Comparison of ENCODE assay signal across 8 cellular contexts in the genomic region with DNA sequence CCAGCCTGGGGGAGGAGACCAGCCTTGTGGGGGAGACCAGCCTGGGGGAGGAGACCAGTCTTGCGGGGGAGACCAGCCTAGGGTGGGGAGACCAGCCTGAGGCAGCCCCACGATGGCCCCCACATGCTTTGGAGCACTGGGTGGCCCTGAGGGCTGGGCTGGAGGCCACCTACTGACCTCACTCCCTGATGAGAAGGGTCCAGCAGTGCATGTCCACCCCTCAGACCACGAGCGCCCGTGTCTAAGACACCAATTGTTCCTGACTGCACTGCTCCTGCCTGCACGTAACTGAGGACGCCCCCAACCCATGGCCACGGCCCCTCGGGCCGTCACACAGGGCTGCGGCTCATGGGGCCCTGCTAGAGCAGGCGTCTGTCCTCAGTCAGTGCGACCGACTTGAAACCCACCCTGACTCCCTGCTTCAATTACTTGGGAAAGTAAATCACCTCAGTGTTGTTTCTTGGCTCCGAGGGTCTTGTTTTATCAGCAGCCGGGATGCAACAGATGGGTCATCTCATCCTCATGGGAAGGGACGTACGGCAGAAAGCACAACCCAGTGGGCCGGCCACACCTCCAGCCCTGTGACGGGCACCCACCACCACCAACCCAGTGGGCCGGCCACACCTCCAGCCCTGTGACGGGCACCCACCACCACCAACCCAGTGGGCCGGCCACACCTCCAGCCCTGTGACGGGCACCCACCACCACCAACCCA. TPM values are rescaled to one million over a fixed set of nuclear protein-coding genes. Genes with fewer than 3 reads are reported as not detected.
DNase-seq lines count a peak whose midpoint lies in the region; ATAC-seq and TF ChIP-seq lines count a peak whose summit lies in the region.

A gene (minus strand): TSS at position 550 of the 715 bp plus-strand sequence. CDS start 1,643 bp downstream, outside the sequence.

- peak within 1 kb of the TSS; percentile 89 for H3K4me3 Mint-ChIP-seq in MCF 10A (ENCODE audit: unreplicated experiment)

- H3K9me3 ChIP-seq in iPS-15b (ENCODE audit: control insufficient read depth, insufficient read depth, low read length), result no peaks in the 10 kb centered on the region

- peaks cover 3% of the 10 kb centered on the region for H3K4me1 ChIP-seq in iPS-15b (ENCODE audit: control insufficient read depth, insufficient read depth, low read length)

- no peaks in the 10 kb centered on the region for H3K27me3 Mint-ChIP-seq in MCF 10A (ENCODE audit: insufficient read depth, unreplicated experiment)

- no TSS peak for BruUV-seq in MCF 10A (replicated peaks; lab: Mats Ljungman, UMichigan)

- peaks cover 11% of the 10 kb centered on the region for H3K36me3 Mint-ChIP-seq in MCF 10A (ENCODE audit: insufficient read depth, unreplicated experiment)

- H3K4me1 Mint-ChIP-seq in MCF 10A (ENCODE audit: insufficient read depth, unreplicated experiment), result peaks cover 14% of the 10 kb centered on the region

- peak; percentile 35 for DNase-seq in HS-27A (ENCODE audit: low read depth)
- DNase-seq in MCF 10A (ENCODE audit: unreplicated experiment), result peak; percentile 54
- peak; percentile 83 for DNase-seq in sciatic nerve (ENCODE audit: low spot score)
- no peak for DNase-seq in activated CD4-positive, CD25-positive, alpha-beta regulatory T cell (lab: John Stamatoyannopoulos, UW)

- POLR2A ChIA-PET in MCF 10A (lab: Yijun Ruan, JAX), result no interaction called here

- peaks cover 14% of the 10 kb centered on the region for H3K36me3 ChIP-seq in iPS-15b (ENCODE audit: control insufficient read depth, insufficient read depth, low read length)

- no peaks in the 10 kb centered on the region for H3K9me3 Mint-ChIP-seq in MCF 10A (ENCODE audit: unreplicated experiment)

- peak within 1 kb of the TSS; percentile 51 for H3K4me3 ChIP-seq in GM12875 (ENCODE audit: low read depth, low read length)
- peak within 1 kb of the TSS; percentile 99 for H3K4me3 ChIP-seq in iPS-15b (ENCODE audit: low read depth, low read length)

- ATAC-seq in SK-N-SH treated with all-trans-retinoic acid at 6 μM for 48 hours (peak; percentile 78), sciatic nerve (peak; percentile 83), HG03196 (IDR thresholded peaks at IDR 0.05; ENCODE audit: unreplicated experiment) (no peak)

- peak within 1 kb of the TSS; percentile 70 for H3K9ac ChIP-seq in iPS-15b (ENCODE audit: low read depth, low read length)

- CTCF ChIA-PET in MCF 10A (lab: Yijun Ruan, JAX), result no interaction called here

- H3K27ac Mint-ChIP-seq in MCF 10A (ENCODE audit: low read depth, unreplicated experiment), result peak within 1 kb of the TSS; percentile 87

- no peak for TF ChIP-seq CTCF in GM12875 (IDR thresholded peaks at IDR 0.05; ENCODE audit: borderline replicate concordance, insufficient read depth, low read depth, low read length)
- TF ChIP-seq CTCF in MCF 10A (IDR thresholded peaks at IDR 0.05; ENCODE audit: unreplicated experiment), result no peak

- no peaks in the 10 kb centered on the region for H3K27me3 ChIP-seq in iPS-15b (ENCODE audit: control insufficient read depth, insufficient read depth, low read length)

- intact Hi-C loops in MCF 10A (cut with micrococcal nuclease) (no loop called here), sciatic nerve (cut with DNase I) (no loop called here)

TF ChIP-seq in SK-N-SH treated with all-trans-retinoic acid at 6 μM for 48 hours, 23 proteins besides CTCF, POLR2A, EP300 and RAD21:
- TF ChIP-seq ESRRG (CRISPR knock-in tag; IDR thresholded peaks at IDR 0.05), result no peak
- no peak for TF ChIP-seq ZFP30 (CRISPR knock-in tag; IDR thresholded peaks at IDR 0.05)
- no peak for TF ChIP-seq ZNF8 (CRISPR knock-in tag; IDR thresholded peaks at IDR 0.05)
- no peak for TF ChIP-seq ARNTL (CRISPR knock-in tag; IDR thresholded peaks at IDR 0.05; ENCODE audit: borderline replicate concordance, low read depth)

RNA-seq across cellular contexts. Expression of the gene that starts here (rescaled TPM):
- total RNA-seq in MCF 10A (2022), result 10.5 and 11.3 TPM in 2 replicates
- 9.9 TPM for total RNA-seq in sciatic nerve

Comparison
In these comparisons a context has a peak if more than half of its experiments do, and no peak if none do; other contexts are left out.
1. DNase-seq: peak in HS-27A (single experiment), MCF 10A (single experiment) and sciatic nerve (single experiment); none in activated CD4-positive, CD25-positive, alpha-beta regulatory T cell (0 of 4).